In genomic region chr2:229882583-229882982, GRCh38 we compare ENCODE assay signal across 16 cellular contexts. TPM values are rescaled to one million over a fixed set of nuclear protein-coding genes. Genes with fewer than 3 reads are reported as not detected.
DNase-seq lines count a peak whose midpoint lies in the region; ATAC-seq, FAIRE-seq and TF ChIP-seq lines count a peak whose summit lies in the region.
"Had no signal": no experiment of that assay in that cellular context is flagged by ENCODE, and none has a peak within 500 bp of the region (broad histone marks: within the 10 kb centered on the region; RNA-seq: fewer than 3 reads in every experiment).

No MANE protein-coding gene starts in this region.

- H3K9me3 Mint-ChIP-seq in natural killer cell (no peaks in the 10 kb centered on the region), endothelial cell (ENCODE audit: unreplicated experiment) (no peaks in the 10 kb centered on the region)
- H3K9me3 Mint-ChIP-seq in natural killer cell treated with Interleukin-12 subunit alpha and Interleukin-12 subunit beta and Interleukin-15 and Interleukin-18, amount 100 ng/mL, for 72 hours, result no peaks in the 10 kb centered on the region
- H3K9me3 Mint-ChIP-seq in stimulated activated effector memory CD8-positive, alpha-beta T cell treated with anti-CD3 and anti-CD28 coated beads, Interleukin-12 subunit alpha, Interleukin-12 subunit beta, amount 100 ng/mL, for 72 hours, result no peaks in the 10 kb centered on the region
- H3K9me3 Mint-ChIP-seq in activated CD8-positive, alpha-beta T cell treated with anti-CD3 and anti-CD28 coated beads for 36 hours, result no peaks in the 10 kb centered on the region

- H3K4me1 Mint-ChIP-seq in natural killer cell (peaks cover 38 to 47% of the 10 kb centered on the region in 2 donors), endothelial cell (ENCODE audit: unreplicated experiment) (no peaks in the 10 kb centered on the region)
- H3K4me1 Mint-ChIP-seq in natural killer cell treated with Interleukin-12 subunit alpha and Interleukin-12 subunit beta and Interleukin-15 and Interleukin-18, amount 100 ng/mL, for 72 hours (ENCODE audit: low read depth in 2 of 2), result peaks cover 33 to 41% of the 10 kb centered on the region in 2 donors
- peaks cover 35% of the 10 kb centered on the region for H3K4me1 Mint-ChIP-seq in stimulated activated effector memory CD8-positive, alpha-beta T cell treated with anti-CD3 and anti-CD28 coated beads, Interleukin-12 subunit alpha, Interleukin-12 subunit beta, amount 100 ng/mL, for 72 hours
- peaks cover 34% of the 10 kb centered on the region for H3K4me1 Mint-ChIP-seq in activated CD8-positive, alpha-beta T cell treated with anti-CD3 and anti-CD28 coated beads for 36 hours (ENCODE audit: low read depth)

- H3K4me3 Mint-ChIP-seq in natural killer cell, result no peak overlapping the region
- no peak overlapping the region for H3K4me3 Mint-ChIP-seq in natural killer cell treated with Interleukin-12 subunit alpha and Interleukin-12 subunit beta and Interleukin-15 and Interleukin-18, amount 100 ng/mL, for 72 hours
- H3K4me3 Mint-ChIP-seq in endothelial cell (ENCODE audit: unreplicated experiment), result no peak overlapping the region
- no peak overlapping the region for H3K4me3 Mint-ChIP-seq in stimulated activated effector memory CD8-positive, alpha-beta T cell treated with anti-CD3 and anti-CD28 coated beads, Interleukin-12 subunit alpha, Interleukin-12 subunit beta, amount 100 ng/mL, for 72 hours
- no peak overlapping the region for H3K4me3 Mint-ChIP-seq in activated CD8-positive, alpha-beta T cell treated with anti-CD3 and anti-CD28 coated beads for 36 hours

- CTCF ChIA-PET in activated CD8-positive, alpha-beta T cell treated with anti-CD3 and anti-CD28 coated beads for 36 hours (lab: Charles Lee), result interaction anchor here (0.7 kb wide), 1 partner anchor 46 kb away, joined by 4 read pairs; no protein-coding TSS in a partner anchor

- DNase-seq in natural killer cell, result no peak
- DNase-seq in natural killer cell treated with Interleukin-12 subunit alpha and Interleukin-12 subunit beta and Interleukin-15 and Interleukin-18, amount 100 ng/mL, for 72 hours (ENCODE audit: low spot score), result no peak
- DNase-seq in HTR-8/SVneo (ENCODE audit: insufficient read length, low spot score), result no peak
- no peak for DNase-seq in endothelial cell (ENCODE audit: low spot score)
- DNase-seq in stimulated activated effector memory CD8-positive, alpha-beta T cell treated with anti-CD3 and anti-CD28 coated beads, Interleukin-12 subunit alpha, Interleukin-12 subunit beta, amount 100 ng/mL, for 72 hours (ENCODE audit: low spot score in 2 of 2), result no peak
- no peak for DNase-seq in left cardiac atrium
- DNase-seq in activated CD8-positive, alpha-beta T cell treated with anti-CD3 and anti-CD28 coated beads for 36 hours, result no peak
- DNase-seq: C1 segment of cervical spinal cord, Calu3, DMS79, H7, NCI-H2029, NCI-H748 treated with DMSO at 0.1 percent for 48 hours, PC-3 had no signal

- peak; percentile 40 for FAIRE-seq in HTR-8/SVneo (lab: Jason Lieb, UNC)
- FAIRE-seq: A549 had no signal

- POLR2A ChIA-PET in activated CD8-positive, alpha-beta T cell treated with anti-CD3 and anti-CD28 coated beads for 36 hours (lab: Charles Lee), result interaction anchor here (0.7 kb wide), 1 partner anchor 181 kb away, joined by 4 read pairs; no protein-coding TSS in a partner anchor

- H3K27ac Mint-ChIP-seq in natural killer cell, result peak overlapping the region; percentile 58 to 59
- no peak overlapping the region for H3K27ac Mint-ChIP-seq in natural killer cell treated with Interleukin-12 subunit alpha and Interleukin-12 subunit beta and Interleukin-15 and Interleukin-18, amount 100 ng/mL, for 72 hours
- peak overlapping the region; percentile 61 for H3K27ac Mint-ChIP-seq in endothelial cell (ENCODE audit: unreplicated experiment)
- peak overlapping the region; percentile 32 for H3K27ac Mint-ChIP-seq in stimulated activated effector memory CD8-positive, alpha-beta T cell treated with anti-CD3 and anti-CD28 coated beads, Interleukin-12 subunit alpha, Interleukin-12 subunit beta, amount 100 ng/mL, for 72 hours
- H3K27ac Mint-ChIP-seq in activated CD8-positive, alpha-beta T cell treated with anti-CD3 and anti-CD28 coated beads for 36 hours, result no peak overlapping the region

- TF ChIP-seq CTCF in natural killer cell (IDR thresholded peaks at IDR 0.05) (no peak), endothelial cell (IDR thresholded peaks at IDR 0.05; ENCODE audit: unreplicated experiment) (no peak)
- TF ChIP-seq CTCF in activated CD8-positive, alpha-beta T cell treated with anti-CD3 and anti-CD28 coated beads for 36 hours (IDR thresholded peaks at IDR 0.05), result no peak

- ATAC-seq in natural killer cell (no peak), left cardiac atrium (no peak), GM18909 (IDR thresholded peaks at IDR 0.05; ENCODE audit: poor library complexity, unreplicated experiment) (no peak)
- ATAC-seq in natural killer cell treated with Interleukin-12 subunit alpha and Interleukin-12 subunit beta and Interleukin-15 and Interleukin-18, amount 100 ng/mL, for 72 hours, result no peak
- ATAC-seq in stimulated activated effector memory CD8-positive, alpha-beta T cell treated with anti-CD3 and anti-CD28 coated beads, Interleukin-12 subunit alpha, Interleukin-12 subunit beta, amount 100 ng/mL, for 72 hours, result peak; percentile 57
- no peak for ATAC-seq in activated CD8-positive, alpha-beta T cell treated with anti-CD3 and anti-CD28 coated beads for 36 hours
- ATAC-seq: A549, PC-3 had no signal

- H3K27me3 Mint-ChIP-seq in natural killer cell (ENCODE audit: low read depth in 2 of 2) (no peaks in the 10 kb centered on the region), endothelial cell (ENCODE audit: unreplicated experiment) (peaks cover 1% of the 10 kb centered on the region)
- no peaks in the 10 kb centered on the region for H3K27me3 Mint-ChIP-seq in natural killer cell treated with Interleukin-12 subunit alpha and Interleukin-12 subunit beta and Interleukin-15 and Interleukin-18, amount 100 ng/mL, for 72 hours
- H3K27me3 Mint-ChIP-seq in activated CD8-positive, alpha-beta T cell treated with anti-CD3 and anti-CD28 coated beads for 36 hours, result no peaks in the 10 kb centered on the region

- intact Hi-C loops in natural killer cell (cut with micrococcal nuclease) (no loop called here), left cardiac atrium (cut with DNase I) (no loop called here)
- intact Hi-C loops in activated CD8-positive, alpha-beta T cell treated with anti-CD3 and anti-CD28 coated beads for 36 hours (cut with micrococcal nuclease), result no loop called here

- H3K36me3 Mint-ChIP-seq in natural killer cell, result peaks cover 7% of the 10 kb centered on the region
- H3K36me3 Mint-ChIP-seq in natural killer cell treated with Interleukin-12 subunit alpha and Interleukin-12 subunit beta and Interleukin-15 and Interleukin-18, amount 100 ng/mL, for 72 hours, result peaks cover 7% of the 10 kb centered on the region
- peaks cover 13% of the 10 kb centered on the region for H3K36me3 Mint-ChIP-seq in endothelial cell (ENCODE audit: low read depth, unreplicated experiment)
- H3K36me3 Mint-ChIP-seq in stimulated activated effector memory CD8-positive, alpha-beta T cell treated with anti-CD3 and anti-CD28 coated beads, Interleukin-12 subunit alpha, Interleukin-12 subunit beta, amount 100 ng/mL, for 72 hours, result peaks cover 60% of the 10 kb centered on the region
- peaks cover 17% of the 10 kb centered on the region for H3K36me3 Mint-ChIP-seq in activated CD8-positive, alpha-beta T cell treated with anti-CD3 and anti-CD28 coated beads for 36 hours (ENCODE audit: low read depth)

RNA-seq across cellular contexts. Expression of gene TRIP12, which starts 39.2 kb away (rescaled TPM):
- 100 to 1,000 TPM; 295 to 351 (median 325) TPM for total RNA-seq in natural killer cell
- 100 to 1,000 TPM; 262 to 350 TPM for total RNA-seq in natural killer cell treated with Interleukin-12 subunit alpha and Interleukin-12 subunit beta and Interleukin-15 and Interleukin-18, amount 100 ng/mL, for 72 hours
- 363 TPM for total RNA-seq in endothelial cell (ENCODE audit: unreplicated experiment)
- 100 to 1,000 TPM; 166 to 200 TPM for total RNA-seq in left cardiac atrium
- 100 to 1,000 TPM; 208 to 212 TPM for total RNA-seq in activated CD8-positive, alpha-beta T cell treated with anti-CD3 and anti-CD28 coated beads for 36 hours

RNA-seq across cellular contexts. Expression of gene FBXO36, which starts 39.7 kb away (rescaled TPM):
- total RNA-seq in natural killer cell (1 to 10 TPM; 1.2 to 1.8 (median 1.5) TPM), endothelial cell (ENCODE audit: unreplicated experiment) (3.6 TPM), left cardiac atrium (1 to 10 TPM; 1.4 to 1.6 TPM)
- total RNA-seq in natural killer cell treated with Interleukin-12 subunit alpha and Interleukin-12 subunit beta and Interleukin-15 and Interleukin-18, amount 100 ng/mL, for 72 hours, result under 1 TPM; 0.36 to 0.67 TPM
- 1 to 10 TPM; 1.6 to 2.0 TPM for total RNA-seq in activated CD8-positive, alpha-beta T cell treated with anti-CD3 and anti-CD28 coated beads for 36 hours

Comparison
In these comparisons a context has a peak if more than half of its experiments do, and no peak if none do; other contexts are left out.
1. H3K27ac Mint-ChIP-seq: peak in natural killer cell (2 of 2), endothelial cell (single experiment) and stimulated activated effector memory CD8-positive, alpha-beta T cell treated with anti-CD3 and anti-CD28 coated beads, Interleukin-12 subunit alpha, Interleukin-12 subunit beta, amount 100 ng/mL, for 72 hours (single experiment); none in natural killer cell treated with Interleukin-12 subunit alpha and Interleukin-12 subunit beta and Interleukin-15 and Interleukin-18, amount 100 ng/mL, for 72 hours (0 of 2) and activated CD8-positive, alpha-beta T cell treated with anti-CD3 and anti-CD28 coated beads for 36 hours (single experiment).